ENCODE assay signal across 10 cellular contexts in genomic region chr7:107179326-107180163, GRCh38. TPM values are rescaled to one million over a fixed set of nuclear protein-coding genes. Genes with fewer than 3 reads are reported as not detected.
DNase-seq lines count a peak whose midpoint lies in the region; ATAC-seq and TF ChIP-seq lines count a peak whose summit lies in the region.
"Had no signal": no experiment of that assay in that cellular context is flagged by ENCODE, and none has a peak within 500 bp of the region (broad histone marks: within the 10 kb centered on the region; RNA-seq: fewer than 3 reads in every experiment).

No MANE protein-coding gene starts in this region.

- H3K36me3 ChIP-seq in GM23248 (ENCODE audit: low read depth) (peaks cover 25% of the 10 kb centered on the region), hepatocyte (replicated peaks; ENCODE audit: insufficient read depth, low read depth) (no peaks in the 10 kb centered on the region)

- peaks cover 56% of the 10 kb centered on the region for H3K4me1 Mint-ChIP-seq in activated naive CD8-positive, alpha-beta T cell treated with anti-CD3 and anti-CD28 coated beads for 36 hours

- H3K27ac Mint-ChIP-seq in activated naive CD8-positive, alpha-beta T cell treated with anti-CD3 and anti-CD28 coated beads for 36 hours: peak overlapping the region; percentile 97
- H3K27ac Mint-ChIP-seq: neural progenitor cell had no signal

- in situ Hi-C loops in GM23248 (cut with MboI): no loop called here

- peak; percentile 61 for DNase-seq in A172 (ENCODE audit: low spot score)
- peak; percentile 46 for DNase-seq in GM23248
- no peak for DNase-seq in activated naive CD8-positive, alpha-beta T cell treated with anti-CD3 and anti-CD28 coated beads for 36 hours
- DNase-seq in hepatocyte (ENCODE audit: low spot score): peak; percentile 17
- no peak for DNase-seq in NCI-H2081 treated with DMSO at 0.1 percent for 48 hours (lab: John Stamatoyannopoulos, UW)
- DNase-seq in cerebellum (ENCODE audit: low spot score): no peak
- DNase-seq: NCI-H510A treated with DMSO at 0.1 percent for 48 hours had no signal

- no peak for TF ChIP-seq CTCF in hepatocyte (IDR thresholded peaks at IDR 0.05; ENCODE audit: poor library complexity)

- H3K27me3 ChIP-seq in GM23248 (replicated peaks; ENCODE audit: insufficient read depth) (no peaks in the 10 kb centered on the region), hepatocyte (no peaks in the 10 kb centered on the region)
- H3K27me3 ChIP-seq: neural progenitor cell had no signal

- H2AFZ ChIP-seq in GM23248: no peak overlapping the region
- no peak overlapping the region for H2AFZ ChIP-seq in hepatocyte
- H2AFZ ChIP-seq: neural progenitor cell had no signal

- peaks cover 17% of the 10 kb centered on the region; the same call in 1 of the 2 replicates for H3F3A ChIP-seq in GM23248 (ENCODE audit: insufficient read depth)

- H3K9ac ChIP-seq in GM23248: no peak overlapping the region
- H3K9ac ChIP-seq: neural progenitor cell had no signal

- no peaks in the 10 kb centered on the region for H3K27me3 Mint-ChIP-seq in activated naive CD8-positive, alpha-beta T cell treated with anti-CD3 and anti-CD28 coated beads for 36 hours

- no peak overlapping the region for H3K4me2 ChIP-seq in GM23248 (ENCODE audit: unreplicated experiment)
- peak overlapping the region; percentile 4 for H3K4me2 ChIP-seq in hepatocyte
- H3K4me2 ChIP-seq: neural progenitor cell had no signal

- peak overlapping the region; percentile 58 for H3K4me3 Mint-ChIP-seq in activated naive CD8-positive, alpha-beta T cell treated with anti-CD3 and anti-CD28 coated beads for 36 hours
- H3K4me3 Mint-ChIP-seq: neural progenitor cell had no signal

- ATAC-seq in GM18517 (IDR thresholded peaks at IDR 0.05; ENCODE audit: unreplicated experiment): no peak
- no peak for ATAC-seq in HG03469 (IDR thresholded peaks at IDR 0.05; ENCODE audit: unreplicated experiment)

- H3K4me1 ChIP-seq in GM23248 (ENCODE audit: insufficient read depth): peaks cover 19% of the 10 kb centered on the region
- H3K4me1 ChIP-seq in hepatocyte (ENCODE audit: insufficient read depth): peaks cover 22% of the 10 kb centered on the region

- H3K36me3 Mint-ChIP-seq in activated naive CD8-positive, alpha-beta T cell treated with anti-CD3 and anti-CD28 coated beads for 36 hours: peaks cover 17% of the 10 kb centered on the region

- whole genome bisulfite sequencing in GM23248 (ENCODE audit: low coverage in 1 of 2, low lambda C conversion rate in 2 of 2, missing lambda C conversion rate in 2 of 2), 2 experiments: 85 to 87% methylated on average over 14 of the region's 14 CpGs
- WGBS in hepatocyte (ENCODE audit: low lambda C conversion rate, missing lambda C conversion rate): 90% methylated on average over 14 of the region's 14 CpGs

- H3K9me3 Mint-ChIP-seq in activated naive CD8-positive, alpha-beta T cell treated with anti-CD3 and anti-CD28 coated beads for 36 hours: no peaks in the 10 kb centered on the region
- H3K9me3 Mint-ChIP-seq: neural progenitor cell had no signal

- H3K79me2 ChIP-seq in GM23248 (ENCODE audit: insufficient read depth): peaks cover 92% of the 10 kb centered on the region
- H3K79me2 ChIP-seq in hepatocyte: peaks cover 78% of the 10 kb centered on the region

- peaks cover 20% of the 10 kb centered on the region for H4K20me1 ChIP-seq in GM23248 (ENCODE audit: insufficient read depth)
- H4K20me1 ChIP-seq in hepatocyte (ENCODE audit: insufficient read depth, poor library complexity, severe bottlenecking): peaks cover 56% of the 10 kb centered on the region

- no peak overlapping the region for H3K4me3 ChIP-seq in GM23248
- H3K4me3 ChIP-seq in hepatocyte: no peak overlapping the region
- H3K4me3 ChIP-seq: neural progenitor cell had no signal

- H3K9me2 ChIP-seq in GM23248 (ENCODE audit: insufficient read depth) (no peaks in the 10 kb centered on the region), hepatocyte (replicated peaks; ENCODE audit: insufficient read depth) (no peaks in the 10 kb centered on the region)

- H3K27ac ChIP-seq in GM23248 (peak overlapping the region; percentile 7), hepatocyte (peak overlapping the region; percentile 70)
- H3K27ac ChIP-seq: neural progenitor cell had no signal

- no peaks in the 10 kb centered on the region for H3K9me3 ChIP-seq in GM23248 (ENCODE audit: low read depth)
- H3K9me3 ChIP-seq in hepatocyte (ENCODE audit: low read depth): no peaks in the 10 kb centered on the region

RNA-seq across cellular contexts. Expression of gene HBP1, which starts 10.7 kb away (rescaled TPM):
- total RNA-seq in A172 (2014; rRNA removed; shearing (Covaris generic)): 52.7 and 66.1 TPM in 2 replicates
- total RNA-seq in GM23248 (2014; rRNA removed; shearing (Covaris generic)): 87.5 and 102 TPM in 2 replicates
- polyA plus RNA-seq in GM23248 (2016; fragmentation: Nextera tagmentation; extraction: Ambion mirVana): 75.6 and 77.3 TPM in 2 replicates
- 10 to 100 TPM; 19.4 to 19.7 TPM for total RNA-seq in activated naive CD8-positive, alpha-beta T cell treated with anti-CD3 and anti-CD28 coated beads for 36 hours
- total RNA-seq in hepatocyte: 84.7 and 100 TPM in 2 replicates
- 47.7 and 53.9 TPM in 2 replicates for polyA plus RNA-seq in hepatocyte
- 79.4 TPM for total RNA-seq in cerebellum

Comparison
In these comparisons a context has a peak if more than half of its experiments do, and no peak if none do; other contexts are left out.
1. DNase-seq: peak in A172 (single experiment), GM23248 (single experiment) and hepatocyte (single experiment); none in activated naive CD8-positive, alpha-beta T cell treated with anti-CD3 and anti-CD28 coated beads for 36 hours (single experiment), NCI-H2081 treated with DMSO at 0.1 percent for 48 hours (single experiment) and cerebellum (single experiment).